15 cellular contexts compared by ENCODE assay signal in the genomic region with DNA sequence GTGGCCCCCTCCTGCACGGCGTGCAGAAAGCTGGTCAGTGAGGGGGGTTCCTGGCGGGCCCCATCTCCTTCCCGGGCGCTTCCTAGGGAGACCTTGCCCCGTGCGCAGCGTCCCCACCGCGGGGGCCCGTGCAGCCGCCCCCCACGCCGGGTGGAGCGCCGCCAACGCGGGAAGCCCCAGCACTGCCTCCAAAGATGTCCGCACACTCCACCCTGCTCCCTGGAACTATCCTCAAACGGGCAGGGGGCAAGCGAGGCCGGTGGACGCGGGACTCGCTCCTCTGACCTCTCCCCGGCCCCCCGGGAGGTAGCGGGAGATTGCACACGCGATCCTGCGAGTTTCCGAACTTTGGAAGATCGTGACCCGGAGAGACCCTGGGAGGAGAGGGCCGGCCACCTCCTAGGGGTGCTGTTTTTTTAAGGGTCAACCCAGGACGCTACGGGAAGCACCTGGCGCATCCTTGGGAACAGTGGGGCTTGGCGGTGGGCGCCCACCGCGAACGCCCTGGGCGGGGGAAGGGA. TPM values are rescaled to one million over a fixed set of nuclear protein-coding genes. Genes with fewer than 3 reads are reported as not detected.
DNase-seq lines count a peak whose midpoint lies in the region; ATAC-seq and TF ChIP-seq lines count a peak whose summit lies in the region.
"Had no signal": no experiment of that assay in that cellular context is flagged by ENCODE, and none has a peak within 500 bp of the region (broad histone marks: within the 10 kb centered on the region; RNA-seq: fewer than 3 reads in every experiment).

No MANE protein-coding gene starts in this region.

- ATAC-seq in T-helper 17 cell (no peak), upper lobe of right lung (no peak), GM21528 (IDR thresholded peaks at IDR 0.05; ENCODE audit: low FRiP score, unreplicated experiment) (no peak)
- ATAC-seq: activated naive CD8-positive, alpha-beta T cell treated with anti-CD3 and anti-CD28 coated beads, Interleukin-2, amount 50 U/mL, for 24 hours; activated T-cell treated with anti-CD3 and anti-CD28 coated beads, Interleukin-2, amount 50 U/mL, for 72 hours had no signal

- intact Hi-C loops in upper lobe of right lung (cut with DNase I), result no loop called here

- H3K36me3 ChIP-seq in neuron (ENCODE audit: insufficient read depth, low read length), result peaks cover under 1% of the 10 kb centered on the region
- no peaks in the 10 kb centered on the region for H3K36me3 ChIP-seq in upper lobe of right lung
- H3K36me3 ChIP-seq: pancreas had no signal

- H3K4me1 ChIP-seq in neuron (ENCODE audit: insufficient read depth, low read length), result peaks cover 47% of the 10 kb centered on the region
- peaks cover 5% of the 10 kb centered on the region for H3K4me1 ChIP-seq in upper lobe of right lung
- H3K4me1 ChIP-seq: pancreas had no signal

- H3K27ac Mint-ChIP-seq in T-helper 17 cell, result no peak overlapping the region
- no peak overlapping the region for H3K27ac Mint-ChIP-seq in immature natural killer cell
- H3K27ac Mint-ChIP-seq: activated naive CD8-positive, alpha-beta T cell treated with anti-CD3 and anti-CD28 coated beads, Interleukin-2, amount 50 U/mL, for 24 hours; activated T-cell treated with anti-CD3 and anti-CD28 coated beads, Interleukin-2, amount 50 U/mL, for 72 hours had no signal

- no peak overlapping the region for H2AFZ ChIP-seq in neuron (ENCODE audit: low read depth, low read length)

- no peak for TF ChIP-seq CTCF in upper lobe of right lung (IDR thresholded peaks at IDR 0.05)

- peak overlapping the region; percentile 30 for H3K4me3 ChIP-seq in iPS-11a (ENCODE audit: low read depth, low read length)
- peak overlapping the region; percentile 77 for H3K4me3 ChIP-seq in neuron (ENCODE audit: low read length)
- H3K4me3 ChIP-seq in upper lobe of right lung, result peak overlapping the region; percentile 42
- H3K4me3 ChIP-seq: mucosa of descending colon, SK-N-MC had no signal

- H3K9me3 Mint-ChIP-seq in immature natural killer cell, result peaks cover 0 to 3% (median 0%) of the 10 kb centered on the region in 6 donors
- H3K9me3 Mint-ChIP-seq: activated naive CD8-positive, alpha-beta T cell treated with anti-CD3 and anti-CD28 coated beads, Interleukin-2, amount 50 U/mL, for 24 hours; activated T-cell treated with anti-CD3 and anti-CD28 coated beads, Interleukin-2, amount 50 U/mL, for 72 hours had no signal

- DNase-seq in T-helper 17 cell, result no peak
- DNase-seq in upper lobe of right lung, result peak; percentile 48
- DNase-seq in immature natural killer cell, result no peak
- no peak for DNase-seq in RKO (ENCODE audit: low spot score)
- DNase-seq: activated CD4-positive, alpha-beta T cell treated with anti-CD3 and anti-CD28 coated beads, Interleukin-2, amount 50 U/mL, for 48 hours; activated T-cell treated with anti-CD3 and anti-CD28 coated beads, Interleukin-2, amount 50 U/mL, for 72 hours; NCI-H187; NCI-H524 treated with DMSO at 0.1 percent for 48 hours had no signal

- H3K27me3 Mint-ChIP-seq in T-helper 17 cell (peaks cover 28% of the 10 kb centered on the region), immature natural killer cell (ENCODE audit: low read depth in 3 of 3) (peaks cover 4 to 7% (median 6%) of the 10 kb centered on the region in 3 donors)

- H3K36me3 Mint-ChIP-seq in T-helper 17 cell (ENCODE audit: low read depth) (no peaks in the 10 kb centered on the region), immature natural killer cell (no peaks in the 10 kb centered on the region)

- H3K4me3 Mint-ChIP-seq in T-helper 17 cell (peak overlapping the region; percentile 52), immature natural killer cell (no peak overlapping the region)
- H3K4me3 Mint-ChIP-seq: activated naive CD8-positive, alpha-beta T cell treated with anti-CD3 and anti-CD28 coated beads, Interleukin-2, amount 50 U/mL, for 24 hours had no signal

- H3K4me1 Mint-ChIP-seq in T-helper 17 cell (no peaks in the 10 kb centered on the region), immature natural killer cell (no peaks in the 10 kb centered on the region)

- H3K27ac ChIP-seq in upper lobe of right lung, result no peak overlapping the region
- H3K27ac ChIP-seq: pancreas, SK-N-MC had no signal

- H3K27me3 ChIP-seq in neuron (ENCODE audit: insufficient read depth, low read length) (no peaks in the 10 kb centered on the region), upper lobe of right lung (peaks cover 67% of the 10 kb centered on the region)

- no peaks in the 10 kb centered on the region for H3K9me3 ChIP-seq in T-helper 17 cell (ENCODE audit: control insufficient read depth, low read length, poor library complexity, severe bottlenecking)
- H3K9me3 ChIP-seq in neuron (ENCODE audit: low read length), result peaks cover 9% of the 10 kb centered on the region
- no peaks in the 10 kb centered on the region for H3K9me3 ChIP-seq in upper lobe of right lung
- H3K9me3 ChIP-seq: mucosa of descending colon, pancreas had no signal

RNA-seq across cellular contexts. Expression of gene FZD10, which starts 1.5 kb away (rescaled TPM):
- total RNA-seq in T-helper 17 cell (not detected), upper lobe of right lung (0.84 TPM)
- not detected for polyA plus RNA-seq in immature natural killer cell
- total RNA-seq: activated T-cell treated with anti-CD3 and anti-CD28 coated beads, Interleukin-2, amount 50 U/mL, for 72 hours had no signal
